Comparison of ENCODE assay signal across 9 cellular contexts in the genomic region with DNA sequence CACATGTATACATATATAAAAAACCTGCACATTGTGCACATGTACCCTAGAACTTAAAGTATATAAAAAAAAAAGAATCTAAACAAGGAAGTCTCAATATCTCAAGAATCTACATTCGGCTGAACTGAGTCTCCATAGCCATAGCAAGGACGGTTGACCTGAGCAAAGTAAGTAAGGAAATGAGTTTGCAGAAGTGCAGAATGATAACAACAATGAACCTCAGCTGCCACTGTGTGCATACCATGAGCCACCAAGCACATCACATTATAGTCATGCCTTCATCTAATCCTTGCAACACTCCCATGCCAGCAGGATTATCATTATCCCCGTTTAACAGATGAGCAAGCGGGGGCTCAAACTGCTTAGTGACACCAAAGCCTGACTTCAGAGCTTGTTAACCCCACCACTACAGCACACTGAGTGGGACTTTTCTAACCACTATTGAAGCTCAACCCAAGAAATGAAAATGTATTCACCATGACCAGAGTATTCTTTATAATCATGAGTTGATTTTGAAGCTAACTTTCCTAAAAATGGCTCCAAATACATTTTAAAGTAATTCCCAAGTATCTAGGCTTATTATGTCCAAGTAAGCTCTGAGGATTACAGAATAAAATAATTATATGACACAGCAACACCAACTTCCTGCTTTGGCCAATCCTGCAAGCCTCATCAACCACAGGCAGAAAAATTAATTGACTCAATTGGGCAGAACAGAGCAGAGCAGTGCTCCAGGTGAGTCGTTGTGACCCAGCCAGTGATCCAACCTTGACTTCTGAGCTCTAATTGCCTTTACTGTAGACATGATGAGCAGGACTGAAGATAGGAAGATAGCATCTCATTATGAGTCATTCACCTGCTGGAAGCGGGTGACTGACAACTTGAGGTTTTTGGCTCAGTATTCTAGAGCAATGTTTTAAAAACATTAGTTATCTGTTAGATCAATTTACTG. TPM values are rescaled to one million over a fixed set of nuclear protein-coding genes. Genes with fewer than 3 reads are reported as not detected.
DNase-seq lines count a peak whose midpoint lies in the region; ATAC-seq, FAIRE-seq and TF ChIP-seq lines count a peak whose summit lies in the region.
"Had no signal": no experiment of that assay in that cellular context is flagged by ENCODE, and none has a peak within 500 bp of the region (broad histone marks: within the 10 kb centered on the region; RNA-seq: fewer than 3 reads in every experiment).

No MANE protein-coding gene starts in this region.

- H3K27me3 ChIP-seq in transverse colon, result no peaks in the 10 kb centered on the region
- H3K27me3 ChIP-seq in pancreas, result no peaks in the 10 kb centered on the region
- H3K27me3 ChIP-seq: right lobe of liver had no signal

- no peaks in the 10 kb centered on the region for H3K79me2 ChIP-seq in OCI-LY7 (ENCODE audit: insufficient read depth, low read depth, low read length)

- no peak overlapping the region for H3K4me2 ChIP-seq in OCI-LY7 (ENCODE audit: low read length)

- in situ Hi-C loops in transverse colon (cut with MboI; ENCODE audit: low pct_ligation_motif_present in 1 of 4, low pct_unique_long_range_greater_than_20kb in 1 of 4, low sequenced_read_pairs in 3 of 4), result no loop called here

- H3K36me3 ChIP-seq in transverse colon (no peaks in the 10 kb centered on the region), OCI-LY7 (ENCODE audit: insufficient read depth, low read length) (no peaks in the 10 kb centered on the region), pancreas (no peaks in the 10 kb centered on the region)
- H3K36me3 ChIP-seq: right lobe of liver had no signal

- CTCF ChIA-PET in OCI-LY7 (lab: Charles Lee; ENCODE audit: unreplicated experiment), result no interaction called here

- no peak for TF ChIP-seq EP300 in transverse colon (IDR thresholded peaks at IDR 0.05; ENCODE audit: low read depth)

- H3K27ac ChIP-seq in transverse colon (no peak overlapping the region), OCI-LY7 (ENCODE audit: low read depth, low read length, poor library complexity, severe bottlenecking) (no peak overlapping the region), pancreas (no peak overlapping the region)
- H3K27ac ChIP-seq: right lobe of liver had no signal

- no peaks in the 10 kb centered on the region for H3K4me1 ChIP-seq in transverse colon
- H3K4me1 ChIP-seq in OCI-LY7 (ENCODE audit: insufficient read depth, low read length, poor library complexity, severe bottlenecking), result no peaks in the 10 kb centered on the region
- no peaks in the 10 kb centered on the region for H3K4me1 ChIP-seq in pancreas
- H3K4me1 ChIP-seq: right lobe of liver had no signal

- BruUV-seq in OCI-LY7 (replicated peaks; lab: Mats Ljungman, UMichigan), result no TSS peak

- H3K9me3 ChIP-seq in transverse colon, result no peaks in the 10 kb centered on the region
- H3K9me3 ChIP-seq in OCI-LY7 (ENCODE audit: low read length), result no peaks in the 10 kb centered on the region
- no peaks in the 10 kb centered on the region for H3K9me3 ChIP-seq in pancreas
- H3K9me3 ChIP-seq: right lobe of liver had no signal

- no peak for DNase-seq in chondrocyte (ENCODE audit: low spot score)
- DNase-seq in transverse colon, result no peak
- no peak for DNase-seq in OCI-LY7 (ENCODE audit: low spot score)
- no peak for DNase-seq in GM20000 (ENCODE audit: low spot score)
- DNase-seq in pancreas, result no peak
- DNase-seq: right lobe of liver had no signal

- no peaks in the 10 kb centered on the region for H4K20me1 ChIP-seq in OCI-LY7 (ENCODE audit: insufficient read depth, low read length)

- intact Hi-C loops in transverse colon (cut with DNase I; ENCODE audit: low total_unique reads) (no loop called here), OCI-LY7 (cut with micrococcal nuclease; ENCODE audit: unreplicated experiment) (no loop called here), pancreas (cut with DNase I) (no loop called here)

- H3K36me3 Mint-ChIP-seq in chondrocyte (ENCODE audit: low read depth), result no peaks in the 10 kb centered on the region

- no peak for TF ChIP-seq POLR2A in transverse colon (IDR thresholded peaks at IDR 0.05)

- H3K9me3 Mint-ChIP-seq in chondrocyte (ENCODE audit: low read depth), result no peaks in the 10 kb centered on the region

- WGBS in transverse colon (ENCODE audit: low coverage in 1 of 2), 2 donors, result 50 to 62% methylated on average over 3 to 6 of the region's 6 CpGs
- WGBS in pancreas, 2 donors, result 50 to 61% methylated on average over 6 of the region's 6 CpGs

- FAIRE-seq in pancreas (lab: Jason Lieb, UNC), result no peak

- peak overlapping the region; percentile 17 for H3K27ac Mint-ChIP-seq in chondrocyte (ENCODE audit: unreplicated experiment)

- H3K4me1 Mint-ChIP-seq in chondrocyte (ENCODE audit: low read depth), result peaks cover 30% of the 10 kb centered on the region

- POLR2A ChIA-PET in OCI-LY7 (lab: Charles Lee), result interaction anchor here (0.6 to 1.0 kb wide), 2 partner anchors 10 to 46 kb away, joined by 3 read pairs; no protein-coding TSS in a partner anchor

- no peak for TF ChIP-seq CTCF in chondrocyte (IDR thresholded peaks at IDR 0.05)
- no peak for TF ChIP-seq CTCF in transverse colon (IDR thresholded peaks at IDR 0.05)
- TF ChIP-seq CTCF in OCI-LY7 (conservative IDR thresholded peaks at IDR 0.05; ENCODE audit: low read length), result no peak
- no peak for TF ChIP-seq CTCF in GM20000 (IDR thresholded peaks at IDR 0.05; ENCODE audit: extremely low read depth, missing control alignments)
- no peak for TF ChIP-seq CTCF in pancreas (IDR thresholded peaks at IDR 0.05)

- H2AFZ ChIP-seq in OCI-LY7 (ENCODE audit: low read length), result no peak overlapping the region

- no peaks in the 10 kb centered on the region for H3K27me3 Mint-ChIP-seq in chondrocyte (ENCODE audit: low read depth)

- H3K9me2 ChIP-seq in OCI-LY7 (ENCODE audit: insufficient read depth, low read length), result no peaks in the 10 kb centered on the region

- no peak overlapping the region for H3K4me3 Mint-ChIP-seq in chondrocyte (ENCODE audit: unreplicated experiment)

- peak; percentile 62 for ATAC-seq in GM18508 (IDR thresholded peaks at IDR 0.05; ENCODE audit: insufficient read depth, unreplicated experiment)
- peak; percentile 69 for ATAC-seq in GM21737 (IDR thresholded peaks at IDR 0.05; ENCODE audit: unreplicated experiment)
- ATAC-seq in HG03571 (IDR thresholded peaks at IDR 0.05; ENCODE audit: unreplicated experiment), result peak; percentile 76
- no peak for ATAC-seq in pancreas

- no peak overlapping the region for H3K4me3 ChIP-seq in transverse colon
- no peak overlapping the region for H3K4me3 ChIP-seq in OCI-LY7 (ENCODE audit: low read depth, low read length, poor library complexity, severe bottlenecking)
- no peak overlapping the region for H3K4me3 ChIP-seq in pancreas
- H3K4me3 ChIP-seq: right lobe of liver had no signal

RNA-seq across cellular contexts. Expression of a gene that starts 47.3 kb away (rescaled TPM):
- total RNA-seq in chondrocyte (1.3 to 1.9 TPM (median 1.5 TPM) in 3 replicates), transverse colon (1 to 10 TPM in 2 of 4 donors, not detected in 2; 3.4 to 6.4 TPM), OCI-LY7 (2022) (not detected in 2 replicates), pancreas (under 1 TPM; 0.08 to 0.69 (median 0.46) TPM)
- total RNA-seq in OCI-LY7 (2014; rRNA removed; shearing (Covaris generic)), result not detected in 2 replicates
- 1 to 10 TPM; 1.4 to 2.2 TPM for polyA plus RNA-seq in pancreas

Comparison
In these comparisons a context has a peak if more than half of its experiments do, and no peak if none do; other contexts are left out.
1. ATAC-seq: peak in GM18508 (single experiment), GM21737 (single experiment) and HG03571 (single experiment); none in pancreas (0 of 4).